Comparison of ENCODE assay signal across 20 cellular contexts in the genomic region with DNA sequence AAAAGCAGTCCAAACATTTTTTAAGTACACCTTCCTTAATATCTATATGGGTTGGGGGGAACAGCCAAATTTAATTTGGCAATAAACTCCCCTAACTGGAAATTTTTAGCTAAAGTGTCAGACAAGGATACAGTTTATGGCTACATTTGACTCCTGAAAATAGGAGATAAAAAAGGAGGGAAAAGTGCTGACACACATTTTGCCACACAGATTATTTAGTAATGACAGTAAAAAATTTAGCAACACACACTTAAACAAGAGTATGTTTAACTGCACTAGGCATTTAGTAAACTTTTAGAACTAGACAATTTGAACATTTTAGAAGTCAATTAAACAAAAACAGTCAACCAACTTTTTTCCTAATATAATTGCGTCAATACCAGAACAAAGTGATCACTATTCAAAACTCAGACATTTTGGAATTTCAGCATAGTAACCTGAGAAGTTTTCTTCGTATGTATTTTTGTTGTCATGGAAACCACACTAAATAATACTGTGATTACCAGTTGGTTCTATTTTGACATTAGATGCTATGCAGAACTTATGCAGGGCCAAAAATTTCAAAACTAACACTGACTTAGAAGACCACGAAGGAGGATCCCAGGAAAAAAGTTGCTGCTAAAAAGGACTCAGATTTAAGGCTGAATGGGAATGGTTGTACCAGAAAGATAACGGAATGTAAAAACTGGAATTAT. TPM values are rescaled to one million over a fixed set of nuclear protein-coding genes. Genes with fewer than 3 reads are reported as not detected.
DNase-seq lines count a peak whose midpoint lies in the region; ATAC-seq and TF ChIP-seq lines count a peak whose summit lies in the region.
"Had no signal": no experiment of that assay in that cellular context is flagged by ENCODE, and none has a peak within 500 bp of the region (broad histone marks: within the 10 kb centered on the region; RNA-seq: fewer than 3 reads in every experiment).

No MANE protein-coding gene starts in this region.

- 86% methylated on average over 4 of the region's 4 CpGs for WGBS in smooth muscle cell (ENCODE audit: low lambda C conversion rate)

- peak overlapping the region; percentile 68 for H3K27ac Mint-ChIP-seq in T-helper 2 cell treated with Interferon-gamma antibody and Interleukin-4, amounts not matched to agents 5 μg/mL and 100 μg/mL, for 36 hours
- peak overlapping the region; percentile 39 for H3K27ac Mint-ChIP-seq in T-helper 17 cell
- no peak overlapping the region for H3K27ac Mint-ChIP-seq in stimulated activated memory B cell treated with anti-CD40 and anti-IgM and Interleukin-4, amounts not matched to agents 10 μg/mL and 1 μg/mL and 100 μg/mL, for 72 hours
- H3K27ac Mint-ChIP-seq: neural progenitor cell had no signal

- no peaks in the 10 kb centered on the region for H3K27me3 Mint-ChIP-seq in T-helper 2 cell treated with Interferon-gamma antibody and Interleukin-4, amounts not matched to agents 5 μg/mL and 100 μg/mL, for 36 hours (ENCODE audit: low read depth)
- H3K27me3 Mint-ChIP-seq in T-helper 17 cell = no peaks in the 10 kb centered on the region
- no peaks in the 10 kb centered on the region for H3K27me3 Mint-ChIP-seq in stimulated activated memory B cell treated with anti-CD40 and anti-IgM and Interleukin-4, amounts not matched to agents 10 μg/mL and 1 μg/mL and 100 μg/mL, for 72 hours

- H3K9me3 ChIP-seq in T-helper 17 cell (ENCODE audit: control insufficient read depth, low read length, poor library complexity, severe bottlenecking) (no peaks in the 10 kb centered on the region), smooth muscle cell (replicated peaks; ENCODE audit: low read depth) (no peaks in the 10 kb centered on the region), MG63 (no peaks in the 10 kb centered on the region)
- H3K9me3 ChIP-seq: gastrocnemius medialis, SJSA1, tibial nerve had no signal

- H3K4me1 ChIP-seq in smooth muscle cell (ENCODE audit: low read depth) = peaks cover 33% of the 10 kb centered on the region
- H3K4me1 ChIP-seq: SJSA1 had no signal

- no peak for TF ChIP-seq CTCF in fibroblast of mammary gland (conservative IDR thresholded peaks at IDR 0.05; ENCODE audit: control insufficient read depth, insufficient read depth, low read depth, low read length)
- TF ChIP-seq CTCF in smooth muscle cell (IDR thresholded peaks at IDR 0.05; ENCODE audit: borderline replicate concordance, insufficient read depth, poor library complexity, severe bottlenecking) = no peak

- peak overlapping the region; percentile 43 for H3K4me2 ChIP-seq in smooth muscle cell
- H3K4me2 ChIP-seq: neural progenitor cell had no signal

- H3K36me3 ChIP-seq in smooth muscle cell (ENCODE audit: low read depth) (no peaks in the 10 kb centered on the region), MG63 (peaks cover 17% of the 10 kb centered on the region)

- no peak for DNase-seq in T-helper 2 cell treated with Interferon-gamma antibody and Interleukin-4, amounts not matched to agents 5 μg/mL and 100 μg/mL, for 36 hours (ENCODE audit: low spot score)
- DNase-seq in T-helper 2 cell (no peak), T-helper 17 cell (no peak), fibroblast of mammary gland (ENCODE audit: low read depth) (peak; percentile 31), smooth muscle cell (lab: John Stamatoyannopoulos, UW; ENCODE audit: unreplicated experiment) (no peak), MG63 (no peak)
- no peak for DNase-seq in stimulated activated CD4-positive, alpha-beta T cell treated with anti-CD3 and anti-CD28 coated beads, Interleukin-2, amount 100 ng/mL, for 24 hours
- DNase-seq: activated CD4-positive, CD25-positive, alpha-beta regulatory T cell treated with anti-CD3 and anti-CD28 coated beads, Interleukin-2, amount 50 U/mL, for 72 hours; adrenal gland; gastrocnemius medialis; HCEC 1CT; KG1; left colon; NCI-H1105 treated with DMSO at 0.1 percent for 48 hours; NCI-H2171; stimulated activated naive CD4-positive, alpha-beta T cell had no signal

- peaks cover 50% of the 10 kb centered on the region for H4K20me1 ChIP-seq in smooth muscle cell (ENCODE audit: low read depth)

- H3K27me3 ChIP-seq in smooth muscle cell (ENCODE audit: low read depth) (no peaks in the 10 kb centered on the region), MG63 (no peaks in the 10 kb centered on the region)
- H3K27me3 ChIP-seq: adrenal gland, gastrocnemius medialis, neural progenitor cell, SJSA1, tibial nerve had no signal

- H3K9me3 Mint-ChIP-seq in T-helper 2 cell treated with Interferon-gamma antibody and Interleukin-4, amounts not matched to agents 5 μg/mL and 100 μg/mL, for 36 hours = no peaks in the 10 kb centered on the region
- H3K9me3 Mint-ChIP-seq in stimulated activated memory B cell treated with anti-CD40 and anti-IgM and Interleukin-4, amounts not matched to agents 10 μg/mL and 1 μg/mL and 100 μg/mL, for 72 hours = no peaks in the 10 kb centered on the region
- H3K9me3 Mint-ChIP-seq: neural progenitor cell had no signal

- peaks cover 6% of the 10 kb centered on the region for H3K4me1 Mint-ChIP-seq in T-helper 2 cell treated with Interferon-gamma antibody and Interleukin-4, amounts not matched to agents 5 μg/mL and 100 μg/mL, for 36 hours (ENCODE audit: low read depth)
- no peaks in the 10 kb centered on the region for H3K4me1 Mint-ChIP-seq in T-helper 17 cell
- no peaks in the 10 kb centered on the region for H3K4me1 Mint-ChIP-seq in stimulated activated memory B cell treated with anti-CD40 and anti-IgM and Interleukin-4, amounts not matched to agents 10 μg/mL and 1 μg/mL and 100 μg/mL, for 72 hours

- ATAC-seq in T-helper 17 cell = no peak
- ATAC-seq in stimulated activated memory B cell treated with anti-CD40 and anti-IgM and Interleukin-4, amounts not matched to agents 10 μg/mL and 1 μg/mL and 100 μg/mL, for 72 hours = no peak
- ATAC-seq: gastrocnemius medialis, left colon had no signal

- H3K4me3 ChIP-seq in fibroblast of mammary gland (ENCODE audit: control insufficient read depth, low read depth, low read length) (no peak overlapping the region), smooth muscle cell (no peak overlapping the region), MG63 (no peak overlapping the region)
- H3K4me3 ChIP-seq: adrenal gland, gastrocnemius medialis, neural progenitor cell, SJSA1, tibial nerve had no signal

- peaks cover 6% of the 10 kb centered on the region for H3F3A ChIP-seq in smooth muscle cell (ENCODE audit: low read depth)

- peak overlapping the region; percentile 49 for H3K27ac ChIP-seq in smooth muscle cell (ENCODE audit: low read depth)
- H3K27ac ChIP-seq: adrenal gland, gastrocnemius medialis, neural progenitor cell, SJSA1 had no signal

- H3K79me2 ChIP-seq in smooth muscle cell (ENCODE audit: low read depth) = no peaks in the 10 kb centered on the region

- peak overlapping the region; percentile 9 for H3K9ac ChIP-seq in smooth muscle cell (ENCODE audit: low read depth)
- H3K9ac ChIP-seq: neural progenitor cell had no signal

- no peak overlapping the region for H2AFZ ChIP-seq in smooth muscle cell (ENCODE audit: low read depth)
- H2AFZ ChIP-seq: neural progenitor cell had no signal

- no peak overlapping the region for H3K4me3 Mint-ChIP-seq in T-helper 2 cell treated with Interferon-gamma antibody and Interleukin-4, amounts not matched to agents 5 μg/mL and 100 μg/mL, for 36 hours
- no peak overlapping the region for H3K4me3 Mint-ChIP-seq in T-helper 17 cell
- no peak overlapping the region for H3K4me3 Mint-ChIP-seq in stimulated activated memory B cell treated with anti-CD40 and anti-IgM and Interleukin-4, amounts not matched to agents 10 μg/mL and 1 μg/mL and 100 μg/mL, for 72 hours
- H3K4me3 Mint-ChIP-seq: neural progenitor cell had no signal

- peaks cover 37% of the 10 kb centered on the region for H3K36me3 Mint-ChIP-seq in T-helper 2 cell treated with Interferon-gamma antibody and Interleukin-4, amounts not matched to agents 5 μg/mL and 100 μg/mL, for 36 hours (ENCODE audit: low read depth)
- H3K36me3 Mint-ChIP-seq in T-helper 17 cell (ENCODE audit: low read depth) = peaks cover 6% of the 10 kb centered on the region
- peaks cover 63% of the 10 kb centered on the region for H3K36me3 Mint-ChIP-seq in stimulated activated memory B cell treated with anti-CD40 and anti-IgM and Interleukin-4, amounts not matched to agents 10 μg/mL and 1 μg/mL and 100 μg/mL, for 72 hours

RNA-seq across cellular contexts. Expression of a gene that starts 13.4 kb away (rescaled TPM):
- total RNA-seq in T-helper 17 cell (10 to 100 TPM; 25.4 to 42.5 TPM), smooth muscle cell (73.5 and 86.1 TPM in 2 replicates)
- polyA plus RNA-seq in smooth muscle cell = 25.7 and 26.8 TPM in 2 replicates
- total RNA-seq in MG63 (2014; rRNA removed; shearing (Covaris generic); ENCODE audit: low replicate concordance) = 34.8 and 52.8 TPM in 2 replicates

RNA-seq across cellular contexts. Expression of a gene that starts 34.2 kb away (rescaled TPM):
- total RNA-seq in T-helper 17 cell (10 to 100 TPM; 46.8 to 48.3 TPM), smooth muscle cell (172 and 224 TPM in 2 replicates)
- polyA plus RNA-seq in smooth muscle cell = 133 and 162 TPM in 2 replicates
- 124 and 135 TPM in 2 replicates for total RNA-seq in MG63 (2014; rRNA removed; shearing (Covaris generic); ENCODE audit: low replicate concordance)

RNA-seq across cellular contexts. Expression of a gene that starts 34.4 kb away (rescaled TPM):
- total RNA-seq in T-helper 17 cell (10 to 100 TPM; 28.3 to 35.8 TPM), smooth muscle cell (18.4 and 20.7 TPM in 2 replicates)
- 20.5 and 30.6 TPM in 2 replicates for polyA plus RNA-seq in smooth muscle cell
- total RNA-seq in MG63 (2014; rRNA removed; shearing (Covaris generic); ENCODE audit: low replicate concordance) = 5.9 and 6.0 TPM in 2 replicates
